In genomic region chr2:166516712-166517303, GRCh38 we compare ENCODE assay signal across 8 cellular contexts. TPM values are rescaled to one million over a fixed set of nuclear protein-coding genes. Genes with fewer than 3 reads are reported as not detected.
DNase-seq lines count a peak whose midpoint lies in the region; ATAC-seq, FAIRE-seq and TF ChIP-seq lines count a peak whose summit lies in the region.

No MANE protein-coding gene starts in this region.

- H3K4me3 ChIP-seq in A549 = no peak overlapping the region
- H3K4me3 ChIP-seq in endothelial cell of umbilical vein (replicated peaks in 1 of 3; ENCODE audit: insufficient read depth in 1 of 3, low read depth in 1 of 3, low read length in 3 of 3) = no peak overlapping the region
- no peak overlapping the region for H3K4me3 ChIP-seq in pancreas

- TF ChIP-seq CTCF in A549 (IDR thresholded peaks at IDR 0.05) = peak; percentile 53
- TF ChIP-seq CTCF in GM12874 (IDR thresholded peaks at IDR 0.05; ENCODE audit: insufficient read depth, low read depth, low read length) = 0 out of 2 replicates have a peak, but pooled peaks have one; percentile 30
- TF ChIP-seq CTCF in endothelial cell of umbilical vein (IDR thresholded peaks at IDR 0.05; ENCODE audit: extremely low read depth in 1 of 2, insufficient read depth in 1 of 2, low read depth in 1 of 2, low read length in 2 of 2) = peak; percentile 34 to 59
- TF ChIP-seq CTCF in pancreas (IDR thresholded peaks at IDR 0.05) = peak in 3 of 4 donors; percentile 28 to 51 (median 44)

- peak; percentile 45 to 46; a peak in 3 of 5 replicates for TF ChIP-seq RAD21 in A549 (conservative IDR thresholded peaks at IDR 0.05 in 1 of 2, IDR thresholded peaks at IDR 0.05 in 1 of 2)

- BruUV-seq in endothelial cell of umbilical vein (replicated peaks; lab: Mats Ljungman, UMichigan) = no TSS peak

- no peak overlapping the region for H3K9ac ChIP-seq in endothelial cell of umbilical vein (replicated peaks; ENCODE audit: extremely low read depth, insufficient read depth, low read length)

- H3K9me3 ChIP-seq in A549 (no peaks in the 10 kb centered on the region), endothelial cell of umbilical vein (replicated peaks; ENCODE audit: control insufficient read depth, insufficient read depth, low read length) (no peaks in the 10 kb centered on the region), pancreas (no peaks in the 10 kb centered on the region)

- ATAC-seq in A549 = peak; percentile 59 to 77; a peak in 3 of 6 replicates
- peak in 3 of 4 donors; percentile 57 to 74 (median 66) for ATAC-seq in pancreas
- no peak for ATAC-seq in GM19395 (IDR thresholded peaks at IDR 0.05; ENCODE audit: unreplicated experiment)
- no peak for ATAC-seq in GM18519 (IDR thresholded peaks at IDR 0.05; ENCODE audit: low FRiP score, unreplicated experiment)

- TF ChIP-seq POLR2A in A549 (IDR thresholded peaks at IDR 0.05; ENCODE audit: low read length) = no peak
- no peak for TF ChIP-seq POLR2A in endothelial cell of umbilical vein (IDR thresholded peaks at IDR 0.05; ENCODE audit: low read depth, low read length)

- H3K27me3 ChIP-seq in endothelial cell of umbilical vein (ENCODE audit: control insufficient read depth in 2 of 2, insufficient read depth in 2 of 2, low read length in 2 of 2) (no peaks in the 10 kb centered on the region), pancreas (no peaks in the 10 kb centered on the region)

- H3K79me2 ChIP-seq in endothelial cell of umbilical vein (ENCODE audit: control insufficient read depth, insufficient read depth, low read length) = no peaks in the 10 kb centered on the region

- H3K4me2 ChIP-seq in A549 (no peak overlapping the region), endothelial cell of umbilical vein (ENCODE audit: insufficient read depth, low read length) (no peak overlapping the region)

- WGBS in A549 (ENCODE audit: missing lambda C conversion rate) = 0% methylated on average over 2 of the region's 2 CpGs
- WGBS in pancreas, 2 donors = 5 to 9% methylated on average over 2 of the region's 2 CpGs

- CTCF ChIA-PET in A549 (lab: Yijun Ruan, JAX) = interaction anchor here (0.9 to 2.7 kb wide), 4 partner anchors 22 to 338 kb away, joined by 3 to 18 read pairs (median 5); no protein-coding TSS in a partner anchor
- CTCF ChIA-PET in endothelial cell of umbilical vein (lab: Charles Lee) = interaction anchor here (0.6 to 4.4 kb wide), 16 partner anchors 19 to 338 kb away, joined by 3 to 64 read pairs (median 4); partner anchors contain the start of gene SCN9A

- H3K27ac ChIP-seq in A549 (no peak overlapping the region), endothelial cell of umbilical vein (ENCODE audit: insufficient read depth, low read depth, low read length) (no peak overlapping the region), pancreas (no peak overlapping the region)

- H3K36me3 ChIP-seq in endothelial cell of umbilical vein (ENCODE audit: control insufficient read depth in 2 of 2, extremely low read depth in 1 of 2, insufficient read depth in 2 of 2, low read length in 2 of 2) (no peaks in the 10 kb centered on the region), pancreas (no peaks in the 10 kb centered on the region)

- intact Hi-C loops in endothelial cell of umbilical vein (cut with micrococcal nuclease) (loop anchor here (1.0 to 2.0 kb wide), 3 partner anchors 98 to 338 kb away; no protein-coding TSS in a partner anchor), pancreas (cut with DNase I) (loop anchor here in 1 of 3 donors (10.0 kb wide), 1 partner anchor 102 kb away; no protein-coding TSS in a partner anchor)

- H2AFZ ChIP-seq in endothelial cell of umbilical vein (ENCODE audit: low read depth, low read length) = no peak overlapping the region

- no peak for TF ChIP-seq EP300 in A549 (IDR thresholded peaks at IDR 0.05)

- peak in 1 of 2 experiments; percentile 21 for DNase-seq in A549 (ENCODE audit: low read depth in 1 of 2, low spot score in 1 of 2)
- peak; percentile 67 for DNase-seq in NCI-H82 (lab: John Stamatoyannopoulos, UW)
- DNase-seq in endothelial cell of umbilical vein (ENCODE audit: low read depth, low spot score) = peak; percentile 61
- DNase-seq in pancreas = peak in 1 of 6 donors; percentile 31
- no peak for DNase-seq in occipital lobe (lab: John Stamatoyannopoulos, UW)

- dilution Hi-C loops in endothelial cell of umbilical vein (cut with MboI; ENCODE audit: extremely low pct_ligation_motif_present, low sequenced_read_pairs) = no loop called here

- no peaks in the 10 kb centered on the region for H3K4me1 ChIP-seq in A549
- H3K4me1 ChIP-seq in endothelial cell of umbilical vein (ENCODE audit: control insufficient read depth, extremely low read depth, insufficient read depth, low read length) = no peaks in the 10 kb centered on the region
- H3K4me1 ChIP-seq in pancreas = no peaks in the 10 kb centered on the region

- H3K9me1 ChIP-seq in endothelial cell of umbilical vein (replicated peaks; ENCODE audit: control insufficient read depth, extremely low read depth, insufficient read depth, low read length) = no peaks in the 10 kb centered on the region

- POLR2A ChIA-PET in A549 (lab: Yijun Ruan, JAX) (no interaction called here), endothelial cell of umbilical vein (lab: Charles Lee) (no interaction called here)

- H4K20me1 ChIP-seq in endothelial cell of umbilical vein (replicated peaks; ENCODE audit: control insufficient read depth, extremely low read depth, insufficient read depth, low read length) = no peaks in the 10 kb centered on the region

- FAIRE-seq in A549 (lab: Jason Lieb, UNC) = no peak
- no peak for FAIRE-seq in endothelial cell of umbilical vein (lab: Jason Lieb, UNC)
- FAIRE-seq in pancreas (lab: Jason Lieb, UNC) = peak; percentile 45

TF ChIP-seq in A549, 52 proteins besides CTCF, POLR2A, EP300 and RAD21:
- TF ChIP-seq SMC3 (IDR thresholded peaks at IDR 0.05) (peak; percentile 52), RARB (CRISPR knock-in tag; IDR thresholded peaks at IDR 0.05) (no peak)

TF ChIP-seq in endothelial cell of umbilical vein, 7 proteins besides CTCF, POLR2A, EP300 and RAD21:
- no peak for TF ChIP-seq GATA2 (IDR thresholded peaks at IDR 0.05; ENCODE audit: insufficient read depth, insufficient read length, low read depth, low read length)
- TF ChIP-seq FOS (IDR thresholded peaks at IDR 0.05; ENCODE audit: borderline replicate concordance, insufficient read depth, low read length) = no peak
- no peak for TF ChIP-seq JUN (IDR thresholded peaks at IDR 0.05; ENCODE audit: borderline replicate concordance, insufficient read depth, insufficient read length, low read depth)
- TF ChIP-seq, protein P1, sequence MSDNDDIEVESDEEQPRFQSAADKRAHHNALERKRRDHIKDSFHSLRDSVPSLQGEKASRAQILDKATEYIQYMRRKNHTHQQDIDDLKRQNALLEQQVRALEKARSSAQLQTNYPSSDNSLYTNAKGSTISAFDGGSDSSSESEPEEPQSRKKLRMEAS (IDR thresholded peaks at IDR 0.05; ENCODE audit: insufficient read depth, insufficient read length) = no peak
- TF ChIP-seq POLR2AphosphoS5 (IDR thresholded peaks at IDR 0.05; ENCODE audit: insufficient read depth, low read depth, low read length) = no peak
- no peak for TF ChIP-seq MYC (IDR thresholded peaks at IDR 0.05; ENCODE audit: low read depth, low read length)
- no peak for TF ChIP-seq EZH2 (IDR thresholded peaks at IDR 0.05; ENCODE audit: borderline replicate concordance, low read depth, low read length, severe bottlenecking)

RNA-seq across cellular contexts. Expression of gene SCN7A, which starts 22.8 kb away (rescaled TPM):
- polyA plus RNA-seq in A549 (2011; rRNA removed) (not detected in 2 replicates), A549 (2017; fragmentation: RNase III; extraction: RNeasy Plus Mini Kit Qiagen cat#74134 plus additional on column Dnase treatment) (not detected in 3 replicates), endothelial cell of umbilical vein (not detected in 2 replicates), pancreas (under 1 TPM; 0.27 to 0.96 TPM)
- not detected in 2 replicates for polyA plus RNA-seq in A549 (2012; cell fraction: cytosol; rRNA removed)
- polyA plus RNA-seq in A549 (2012; cell fraction: nucleus; rRNA removed) = not detected in 2 replicates
- not detected in 2 replicates for polyA minus RNA-seq in A549 (2011; rRNA and poly(A)+ RNA removed)
- total RNA-seq in endothelial cell of umbilical vein (not detected in 2 replicates), pancreas (1 to 10 TPM in 5 of 6 donors, under 1 TPM in 1; 0.93 to 7.0 (median 1.4) TPM), occipital lobe (1.6 TPM)
- not detected in 2 replicates for polyA plus RNA-seq in endothelial cell of umbilical vein (2011; cell fraction: cytosol; rRNA removed)
- polyA plus RNA-seq in endothelial cell of umbilical vein (2011; cell fraction: nucleus; rRNA removed) = not detected in 2 replicates
- not detected in 2 replicates for polyA plus RNA-seq in endothelial cell of umbilical vein (2012)
- polyA minus RNA-seq in endothelial cell of umbilical vein = not detected in 2 replicates
- not detected for polyA minus RNA-seq in endothelial cell of umbilical vein (2011; cell fraction: cytosol; rRNA and poly(A)+ RNA removed)
- not detected in 2 replicates for polyA minus RNA-seq in endothelial cell of umbilical vein (2011; cell fraction: nucleus; rRNA and poly(A)+ RNA removed)

Comparison
In these comparisons a context has a peak if more than half of its experiments do, and no peak if none do; other contexts are left out.
1. ATAC-seq: peak in A549 (2 of 2) and pancreas (3 of 4); none in GM19395 (single experiment) and GM18519 (single experiment).
2. Peak in every context shown above with its lines, with median percentiles within 50 percentile points of each other: CTCF ChIP-seq.